In genomic region chr9:136020206-136020605, GRCh38 we compare ENCODE assay signal across 12 cellular contexts.
"Had no signal": no experiment of that assay in that cellular context is flagged by ENCODE, and none has a peak within 500 bp of the region (broad histone marks: within the 10 kb centered on the region; RNA-seq: fewer than 3 reads in every experiment).

No MANE protein-coding gene starts in this region.

- H3K4me3 ChIP-seq: breast epithelium, pancreas, tibial artery had no signal

- H3K36me3 Mint-ChIP-seq: activated naive CD8-positive, alpha-beta T cell treated with anti-CD3 and anti-CD28 coated beads, Interleukin-2, amount 10 ng/mL, durations not matched to agents 7 days and 5 days had no signal

- H3K4me1 ChIP-seq: breast epithelium, foreskin keratinocyte had no signal

- H3K27ac ChIP-seq: breast epithelium, foreskin keratinocyte, pancreas, tibial artery, VCaP had no signal

- H3K27me3 Mint-ChIP-seq: activated CD4-positive, alpha-beta T cell treated with anti-CD3 and anti-CD28 coated beads for 36 hours; activated naive CD8-positive, alpha-beta T cell treated with anti-CD3 and anti-CD28 coated beads, Interleukin-2, amount 10 ng/mL, durations not matched to agents 7 days and 5 days; T-cell had no signal

- DNase-seq: activated CD4-positive, alpha-beta T cell treated with anti-CD3 and anti-CD28 coated beads for 36 hours; activated gamma-delta T cell; activated naive CD8-positive, alpha-beta T cell treated with anti-CD3 and anti-CD28 coated beads, Interleukin-2, amount 10 ng/mL, durations not matched to agents 7 days and 5 days; aorta; foreskin keratinocyte; T-cell; T1000 had no signal

- H3K27ac Mint-ChIP-seq: activated CD4-positive, alpha-beta T cell treated with anti-CD3 and anti-CD28 coated beads for 36 hours; activated naive CD8-positive, alpha-beta T cell treated with anti-CD3 and anti-CD28 coated beads, Interleukin-2, amount 10 ng/mL, durations not matched to agents 7 days and 5 days; memory B cell; T-cell had no signal

- H3K27me3 ChIP-seq: breast epithelium, foreskin keratinocyte, pancreas, tibial artery had no signal

- H3K9me3 Mint-ChIP-seq: activated naive CD8-positive, alpha-beta T cell treated with anti-CD3 and anti-CD28 coated beads, Interleukin-2, amount 10 ng/mL, durations not matched to agents 7 days and 5 days; T-cell had no signal

- H3K36me3 ChIP-seq: breast epithelium, pancreas had no signal

- H3K4me1 Mint-ChIP-seq: activated CD4-positive, alpha-beta T cell treated with anti-CD3 and anti-CD28 coated beads for 36 hours; activated naive CD8-positive, alpha-beta T cell treated with anti-CD3 and anti-CD28 coated beads, Interleukin-2, amount 10 ng/mL, durations not matched to agents 7 days and 5 days had no signal

- H3K9me3 ChIP-seq: breast epithelium, pancreas, tibial artery had no signal

- H3K4me3 Mint-ChIP-seq: activated CD4-positive, alpha-beta T cell treated with anti-CD3 and anti-CD28 coated beads for 36 hours; activated naive CD8-positive, alpha-beta T cell treated with anti-CD3 and anti-CD28 coated beads, Interleukin-2, amount 10 ng/mL, durations not matched to agents 7 days and 5 days; memory B cell; T-cell had no signal

- ATAC-seq: activated CD4-positive, alpha-beta T cell treated with anti-CD3 and anti-CD28 coated beads for 36 hours; foreskin keratinocyte; pancreas; T-cell had no signal
